Comparison of ENCODE assay signal across 23 cellular contexts in genomic region chr1:40610156-40610555, GRCh38.
"Had no signal": no experiment of that assay in that cellular context is flagged by ENCODE, and none has a peak within 500 bp of the region (broad histone marks: within the 10 kb centered on the region; RNA-seq: fewer than 3 reads in every experiment).

No MANE protein-coding gene starts in this region.

- H3K27me3 ChIP-seq: colonic mucosa, hepatocyte, ovary, right lobe of liver, suprapubic skin, tibial artery, upper lobe of left lung, vagina had no signal

- H3K4me3 Mint-ChIP-seq: endodermal cell; naive thymus-derived CD8-positive, alpha-beta T cell; stimulated activated effector memory CD8-positive, alpha-beta T cell treated with anti-CD3 and anti-CD28 coated beads, Interleukin-12 subunit alpha, Interleukin-12 subunit beta, amount 100 ng/mL, for 72 hours had no signal

- H3K4me1 ChIP-seq: colonic mucosa, vagina had no signal

- H3K9me3 ChIP-seq: colonic mucosa, mucosa of descending colon, ovary, right lobe of liver, suprapubic skin, tibial artery, upper lobe of left lung, vagina had no signal

- H3K9me3 Mint-ChIP-seq: endodermal cell; naive thymus-derived CD8-positive, alpha-beta T cell; stimulated activated effector memory CD8-positive, alpha-beta T cell treated with anti-CD3 and anti-CD28 coated beads, Interleukin-12 subunit alpha, Interleukin-12 subunit beta, amount 100 ng/mL, for 72 hours had no signal

- H3K36me3 Mint-ChIP-seq: naive thymus-derived CD8-positive, alpha-beta T cell; stimulated activated effector memory CD8-positive, alpha-beta T cell treated with anti-CD3 and anti-CD28 coated beads, Interleukin-12 subunit alpha, Interleukin-12 subunit beta, amount 100 ng/mL, for 72 hours had no signal

- DNase-seq: colonic mucosa; effector CD4-positive, alpha-beta T cell; endodermal cell; erythroblast; foreskin melanocyte; head of caudate nucleus; kidney; left colon; mammary epithelial cell; mucosa of descending colon; naive thymus-derived CD8-positive, alpha-beta T cell; ovary; stimulated activated CD4-positive, alpha-beta T cell treated with anti-CD3 and anti-CD28 coated beads, Interleukin-4, amount 100 ng/mL, for 1 hour; stimulated activated CD8-positive, alpha-beta memory T cell treated with anti-CD3 and anti-CD28 coated beads, Interleukin-4, amount 100 ng/mL, for 48 hours; stimulated activated naive CD8-positive, alpha-beta T cell treated with anti-CD3 and anti-CD28 coated beads, Interleukin-15, Interleukin-2, amounts not matched to agents 100 U/mL and 50 U/mL, for 24 hours; tibial artery; upper lobe of left lung had no signal

- H3K27ac Mint-ChIP-seq: endodermal cell; naive thymus-derived CD8-positive, alpha-beta T cell; progenitor cell of endocrine pancreas; stimulated activated effector memory CD8-positive, alpha-beta T cell treated with anti-CD3 and anti-CD28 coated beads, Interleukin-12 subunit alpha, Interleukin-12 subunit beta, amount 100 ng/mL, for 72 hours had no signal

- H3K4me1 Mint-ChIP-seq: endodermal cell; naive thymus-derived CD8-positive, alpha-beta T cell had no signal

- H3K27ac ChIP-seq: colonic mucosa, hepatocyte, ovary, right lobe of liver, suprapubic skin, tibial artery, upper lobe of left lung, vagina had no signal

- ATAC-seq: left colon; mucosa of descending colon; naive thymus-derived CD8-positive, alpha-beta T cell; right lobe of liver; stimulated activated effector memory CD8-positive, alpha-beta T cell treated with anti-CD3 and anti-CD28 coated beads, Interleukin-12 subunit alpha, Interleukin-12 subunit beta, amount 100 ng/mL, for 72 hours; stimulated activated naive CD8-positive, alpha-beta T cell treated with anti-CD3 and anti-CD28 coated beads, Interleukin-15, Interleukin-2, amounts not matched to agents 100 U/mL and 50 U/mL, for 24 hours had no signal

- H3K4me3 ChIP-seq: colonic mucosa, hepatocyte, mucosa of descending colon, ovary, right lobe of liver, suprapubic skin, tibial artery, upper lobe of left lung, vagina had no signal
